ENCODE assay signal across 21 cellular contexts in the genomic region with DNA sequence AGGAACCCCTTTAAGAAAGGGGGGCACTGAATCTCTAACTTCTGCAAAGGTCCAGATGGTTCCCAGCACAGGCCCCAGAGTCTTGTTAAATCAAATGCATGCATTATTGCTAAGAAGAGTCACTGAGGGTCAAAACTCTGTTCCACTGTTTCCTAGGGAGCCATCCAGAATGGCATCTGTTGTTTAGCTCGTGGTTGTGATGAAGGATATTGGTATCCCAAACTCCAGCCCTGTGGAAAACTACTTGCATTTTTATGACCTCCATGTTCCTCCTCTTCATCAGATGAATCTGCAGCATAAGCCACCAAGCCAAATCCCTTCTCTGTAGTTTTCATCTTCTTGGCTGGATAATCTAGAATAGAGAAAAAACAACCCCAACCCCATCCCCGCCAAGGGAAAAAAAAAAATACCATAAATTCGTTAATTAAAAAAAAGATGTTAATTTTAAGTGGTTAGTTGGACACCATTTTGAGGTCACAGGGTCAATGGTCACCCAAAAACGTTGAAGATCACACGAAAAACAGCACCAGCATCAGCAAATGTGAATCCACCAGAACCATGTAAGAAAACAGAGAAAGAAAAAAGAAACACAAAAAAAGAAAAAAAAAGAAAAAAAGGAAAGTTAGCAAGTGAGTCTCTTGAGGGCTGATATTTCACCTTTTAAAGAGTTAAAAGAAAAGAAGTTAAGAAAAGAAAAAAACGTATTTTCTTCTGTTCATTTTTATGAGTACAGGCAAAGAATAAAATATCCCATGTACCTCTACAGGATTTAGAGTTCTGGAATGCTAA. TPM values are rescaled to one million over a fixed set of nuclear protein-coding genes. Genes with fewer than 3 reads are reported as not detected.
A peak's percentile ranks its signal among the peaks of the same experiment; 100 is the strongest.
DNase-seq lines count a peak whose midpoint lies in the region; ATAC-seq, FAIRE-seq and TF ChIP-seq lines count a peak whose summit lies in the region.
"Had no signal": no experiment of that assay in that cellular context is flagged by ENCODE, and none has a peak within 500 bp of the region (broad histone marks: within the 10 kb centered on the region; RNA-seq: fewer than 3 reads in every experiment).

No MANE protein-coding gene starts in this region.

- H3K36me3 ChIP-seq in HepG2 (replicated peaks in 1 of 2; ENCODE audit: control insufficient read depth in 1 of 2, insufficient read depth in 2 of 2, low read length in 2 of 2) = peaks cover 19 to 58% of the 10 kb centered on the region in 2 experiments
- peaks cover 14 to 74% (median 39%) of the 10 kb centered on the region in 4 donors for H3K36me3 ChIP-seq in right lobe of liver
- H3K36me3 ChIP-seq in OCI-LY7 (ENCODE audit: insufficient read depth, low read length) = peaks cover 94% of the 10 kb centered on the region
- H3K36me3 ChIP-seq in esophagus muscularis mucosa = peaks cover 55 to 77% (median 76%) of the 10 kb centered on the region in 4 donors
- peaks cover 54 to 68% of the 10 kb centered on the region in 2 donors for H3K36me3 ChIP-seq in ascending aorta

- ATAC-seq in HepG2 = no peak
- ATAC-seq in right lobe of liver = no peak
- ATAC-seq in GM18502 (IDR thresholded peaks at IDR 0.05; ENCODE audit: poor library complexity, unreplicated experiment) = no peak
- ATAC-seq in HG02571 (IDR thresholded peaks at IDR 0.05; ENCODE audit: unreplicated experiment) = no peak

- WGBS in HepG2 (ENCODE audit: low lambda C conversion rate) = 89% methylated on average over 6 of the region's 6 CpGs
- WGBS in right lobe of liver (ENCODE audit: insufficient coverage, low coverage, low lambda C conversion rate, missing lambda C conversion rate) = 66% methylated on average over 6 of the region's 6 CpGs
- WGBS in esophagus muscularis mucosa = 74% methylated on average over 6 of the region's 6 CpGs

- intact Hi-C loops in HepG2 (cut with micrococcal nuclease; ENCODE audit: unreplicated experiment) (no loop called here), right lobe of liver (cut with DNase I) (no loop called here), OCI-LY7 (cut with micrococcal nuclease; ENCODE audit: unreplicated experiment) (no loop called here), esophagus muscularis mucosa (cut with DNase I) (loop anchor here (10.0 kb wide), 1 partner anchor 49 kb away; no protein-coding TSS in a partner anchor), ascending aorta (cut with DNase I) (no loop called here)

- CTCF ChIA-PET in HepG2 (lab: Yijun Ruan, JAX; ENCODE audit: low intra/inter-chr PET ratio, low total read pairs) (no interaction called here), OCI-LY7 (lab: Charles Lee; ENCODE audit: unreplicated experiment) (no interaction called here)

- BruUV-seq in HepG2 (replicated peaks; lab: Mats Ljungman, UMichigan) (TSS peak; percentile 9), OCI-LY7 (replicated peaks; lab: Mats Ljungman, UMichigan) (no TSS peak)

- H3K4me1 ChIP-seq in HepG2 (ENCODE audit: insufficient read depth, low read length) (peaks cover 21% of the 10 kb centered on the region), right lobe of liver (peaks cover 0 to 8% (median 0%) of the 10 kb centered on the region in 4 donors), OCI-LY7 (ENCODE audit: insufficient read depth, low read length, poor library complexity, severe bottlenecking) (peaks cover 23% of the 10 kb centered on the region), esophagus muscularis mucosa (peaks cover 19 to 34% (median 22%) of the 10 kb centered on the region in 4 donors), ascending aorta (peaks cover 3 to 14% of the 10 kb centered on the region in 2 donors)

- H3K27me3 ChIP-seq in HepG2 (ENCODE audit: control insufficient read depth in 1 of 2, insufficient read depth in 2 of 2, low read length in 2 of 2) = no peaks in the 10 kb centered on the region
- no peaks in the 10 kb centered on the region for H3K27me3 ChIP-seq in right lobe of liver
- H3K27me3 ChIP-seq in esophagus muscularis mucosa = no peaks in the 10 kb centered on the region
- H3K27me3 ChIP-seq in ascending aorta = no peaks in the 10 kb centered on the region
- H3K27me3 ChIP-seq: hepatocyte had no signal

- TF ChIP-seq EP300 in HepG2 (IDR thresholded peaks at IDR 0.05; ENCODE audit: low read depth in 2 of 2, low read length in 2 of 2) = no peak
- TF ChIP-seq EP300 in HepG2 (CRISPR knock-in tag; IDR thresholded peaks at IDR 0.05; ENCODE audit: borderline replicate concordance) = no peak
- no peak for TF ChIP-seq EP300 in esophagus muscularis mucosa (IDR thresholded peaks at IDR 0.05)

- POLR2A ChIA-PET in HepG2 (lab: Yijun Ruan, JAX) (no interaction called here), OCI-LY7 (lab: Charles Lee) (interaction anchor here (0.6 kb wide), 1 partner anchor 274 kb away, joined by 5 read pairs; no protein-coding TSS in a partner anchor)

- DNase-seq in HepG2 (ENCODE audit: low spot score) = no peak
- no peak for DNase-seq in right lobe of liver
- DNase-seq in OCI-LY7 (ENCODE audit: low spot score) = no peak
- DNase-seq in esophagus muscularis mucosa (ENCODE audit: extremely low spot score) = no peak
- DNase-seq in activated effector memory CD4-positive, alpha-beta T cell treated with Interleukin-2 at 50 U/mL for 16 hours = no peak
- DNase-seq in ascending aorta (ENCODE audit: low spot score in 2 of 2) = no peak
- DNase-seq: activated CD4-positive, alpha-beta T cell treated with anti-CD3 and anti-CD28 coated beads, Interleukin-2, amount 10 ng/mL, durations not matched to agents 7 days and 5 days; anterior cingulate cortex; MV-4-11; NCI-H2081; NCI-H510A treated with DMSO at 0.1 percent for 48 hours; retina; SIG-M5 had no signal

- H3K79me2 ChIP-seq in HepG2 (ENCODE audit: insufficient read depth, low read length) (peaks cover 13% of the 10 kb centered on the region), OCI-LY7 (ENCODE audit: insufficient read depth, low read depth, low read length) (peaks cover 12% of the 10 kb centered on the region; the same call in 1 of the 2 replicates)

- TF ChIP-seq CTCF in HepG2 (CRISPR knock-in tag; IDR thresholded peaks at IDR 0.05) (no peak), right lobe of liver (IDR thresholded peaks at IDR 0.05) (no peak), OCI-LY7 (conservative IDR thresholded peaks at IDR 0.05; ENCODE audit: low read length) (no peak), esophagus muscularis mucosa (IDR thresholded peaks at IDR 0.05) (no peak), ascending aorta (IDR thresholded peaks at IDR 0.05) (no peak)

- in situ Hi-C loops in HepG2 (cut with HindIII; ENCODE audit: extremely low pct_ligation_motif_present, low pct_unique_long_range_greater_than_20kb) = no loop called here

- no peak overlapping the region for H3K4me3 ChIP-seq in HepG2 (replicated peaks in 1 of 3; ENCODE audit: insufficient read depth in 1 of 3, low read depth in 2 of 3, low read length in 3 of 3)
- no peak overlapping the region for H3K4me3 ChIP-seq in right lobe of liver
- H3K4me3 ChIP-seq in OCI-LY7 (ENCODE audit: low read depth, low read length, poor library complexity, severe bottlenecking) = no peak overlapping the region
- H3K4me3 ChIP-seq in esophagus muscularis mucosa = no peak overlapping the region
- H3K4me3 ChIP-seq in ascending aorta = no peak overlapping the region
- H3K4me3 ChIP-seq: HAP-1, hepatocyte had no signal

- TF ChIP-seq POLR2A in HepG2 (IDR thresholded peaks at IDR 0.05; ENCODE audit: insufficient read depth in 1 of 2, low read depth in 2 of 2, low read length in 2 of 2) (no peak), right lobe of liver (IDR thresholded peaks at IDR 0.05) (no peak), esophagus muscularis mucosa (IDR thresholded peaks at IDR 0.05; ENCODE audit: low read depth) (no peak)

- H3K27ac ChIP-seq in HepG2 (ENCODE audit: extremely low read length, insufficient read depth, low read length) (no peak overlapping the region), right lobe of liver (no peak overlapping the region), OCI-LY7 (ENCODE audit: low read depth, low read length, poor library complexity, severe bottlenecking) (peak overlapping the region; percentile 17), esophagus muscularis mucosa (replicated peaks in 1 of 4) (peak overlapping the region in 3 of 4 donors; percentile 6 to 52 (median 22)), ascending aorta (peak overlapping the region in 1 of 2 donors; percentile 7)
- H3K27ac ChIP-seq: hepatocyte had no signal

- H3K9me2 ChIP-seq in OCI-LY7 (ENCODE audit: insufficient read depth, low read length) = no peaks in the 10 kb centered on the region

- H3K9me3 ChIP-seq in HepG2 (ENCODE audit: low read length) (no peaks in the 10 kb centered on the region), right lobe of liver (no peaks in the 10 kb centered on the region), OCI-LY7 (ENCODE audit: low read length) (no peaks in the 10 kb centered on the region), esophagus muscularis mucosa (no peaks in the 10 kb centered on the region), ascending aorta (no peaks in the 10 kb centered on the region)
- H3K9me3 ChIP-seq: HAP-1 had no signal

- H4K20me1 ChIP-seq in HepG2 (ENCODE audit: insufficient read depth, low read length) = no peaks in the 10 kb centered on the region
- H4K20me1 ChIP-seq in OCI-LY7 (ENCODE audit: insufficient read depth, low read length) = no peaks in the 10 kb centered on the region

- H3K4me2 ChIP-seq in HepG2 (ENCODE audit: low read depth, low read length) (no peak overlapping the region), OCI-LY7 (ENCODE audit: low read length) (no peak overlapping the region)
- H3K4me2 ChIP-seq: hepatocyte had no signal

- H2AFZ ChIP-seq in HepG2 (ENCODE audit: low read length) (no peak overlapping the region), OCI-LY7 (ENCODE audit: low read length) (no peak overlapping the region)
- H2AFZ ChIP-seq: hepatocyte had no signal

- H3K9ac ChIP-seq in HepG2 (ENCODE audit: insufficient read depth, low read depth, low read length) = no peak overlapping the region

- FAIRE-seq in HepG2 (lab: Jason Lieb, UNC) = no peak

- no peak for TF ChIP-seq RAD21 in HepG2 (CRISPR knock-in tag; IDR thresholded peaks at IDR 0.05)

RNA-seq across cellular contexts. Expression of gene RIT1, which starts 3.0 kb away (rescaled TPM):
- 12.2 and 15.9 TPM in 2 replicates for total RNA-seq in HepG2 (2016; rRNA removed; fragmentation: Illumina TruSeq; extraction: Trizol)
- total RNA-seq in HepG2 (2016; cell fraction: cytosol; rRNA removed; fragmentation: Illumina TruSeq; extraction: Trizol; ENCODE audit: low read depth) = 1.8 and 2.7 TPM in 2 replicates
- total RNA-seq in HepG2 (2016; cell fraction: insoluble cytoplasmic fraction; rRNA removed; fragmentation: Illumina TruSeq; extraction: Trizol) = 12.0 and 18.3 TPM in 2 replicates
- 3.7 and 5.0 TPM in 2 replicates for total RNA-seq in HepG2 (2016; cell fraction: membrane; rRNA removed; fragmentation: Illumina TruSeq; extraction: Trizol)
- total RNA-seq in HepG2 (2016; cell fraction: nucleus; rRNA removed; fragmentation: Illumina TruSeq; extraction: Trizol) = 5.1 and 6.9 TPM in 2 replicates
- 29.3 and 32.2 TPM in 2 replicates for polyA plus RNA-seq in HepG2 (2011; rRNA removed)
- 27.0 and 36.8 TPM in 2 replicates for polyA plus RNA-seq in HepG2 (2011; cell fraction: cytosol; rRNA removed)
- polyA plus RNA-seq in HepG2 (2011; cell fraction: nucleus; rRNA removed) = 10.2 and 15.6 TPM in 2 replicates
- polyA plus RNA-seq in HepG2 (2012) = 14.8 and 19.9 TPM in 2 replicates
- polyA plus RNA-seq in HepG2 (2016; cell fraction: cytosol; fragmentation: Illumina TruSeq; extraction: Trizol; ENCODE audit: low read depth) = 1.3 and 1.4 TPM in 2 replicates
- polyA plus RNA-seq in HepG2 (2016; cell fraction: insoluble cytoplasmic fraction; fragmentation: Illumina TruSeq; extraction: Trizol; ENCODE audit: low read depth) = 12.1 and 13.9 TPM in 2 replicates
- polyA plus RNA-seq in HepG2 (2016; cell fraction: membrane; fragmentation: Illumina TruSeq; extraction: Trizol; ENCODE audit: low read depth) = 1.8 and 2.0 TPM in 2 replicates
- polyA plus RNA-seq in HepG2 (2016; cell fraction: nucleus; fragmentation: Illumina TruSeq; extraction: Trizol; ENCODE audit: insufficient read depth, low read depth) = 13.6 and 15.1 TPM in 2 replicates
- polyA minus RNA-seq in HepG2 (2011; rRNA and poly(A)+ RNA removed; ENCODE audit: low replicate concordance) = 23.7 and 26.0 TPM in 2 replicates
- 16.1 and 17.4 TPM in 2 replicates for polyA minus RNA-seq in HepG2 (2011; cell fraction: cytosol; rRNA and poly(A)+ RNA removed)
- 11.6 and 20.5 TPM in 2 replicates for polyA minus RNA-seq in HepG2 (2011; cell fraction: nucleus; rRNA and poly(A)+ RNA removed)
- 10 to 100 TPM in 3 of 6 experiments, 1 to 10 TPM in 3; 4.9 to 28.3 (median 11.3) TPM for total RNA-seq in right lobe of liver
- 15.9 and 17.2 TPM in 2 replicates for total RNA-seq in OCI-LY7 (2014; rRNA removed; shearing (Covaris generic))
- total RNA-seq in OCI-LY7 (2022) = 20.8 and 21.0 TPM in 2 replicates
- total RNA-seq in esophagus muscularis mucosa = 10 to 100 TPM; 23.0 to 36.8 (median 32.3) TPM
- total RNA-seq in ascending aorta = 17.1 TPM

RNA-seq across cellular contexts. Expression of gene KHDC4, which starts 20.1 kb away (rescaled TPM):
- total RNA-seq in HepG2 (2016; rRNA removed; fragmentation: Illumina TruSeq; extraction: Trizol) (15.9 and 33.5 TPM in 2 replicates), right lobe of liver (10 to 100 TPM; 14.1 to 19.0 (median 17.2) TPM), OCI-LY7 (2022) (121 and 127 TPM in 2 replicates), esophagus muscularis mucosa (10 to 100 TPM; 25.8 to 41.5 (median 29.2) TPM), ascending aorta (101 TPM)
- 17.8 and 22.2 TPM in 2 replicates for total RNA-seq in HepG2 (2016; cell fraction: cytosol; rRNA removed; fragmentation: Illumina TruSeq; extraction: Trizol; ENCODE audit: low read depth)
- total RNA-seq in HepG2 (2016; cell fraction: insoluble cytoplasmic fraction; rRNA removed; fragmentation: Illumina TruSeq; extraction: Trizol) = 17.1 and 30.7 TPM in 2 replicates
- total RNA-seq in HepG2 (2016; cell fraction: membrane; rRNA removed; fragmentation: Illumina TruSeq; extraction: Trizol) = 16.0 and 18.2 TPM in 2 replicates
- 51.8 and 57.5 TPM in 2 replicates for total RNA-seq in HepG2 (2016; cell fraction: nucleus; rRNA removed; fragmentation: Illumina TruSeq; extraction: Trizol)
- polyA plus RNA-seq in HepG2 (2011; rRNA removed) = 74.5 and 92.0 TPM in 2 replicates
- polyA plus RNA-seq in HepG2 (2011; cell fraction: cytosol; rRNA removed) = 35.4 and 38.7 TPM in 2 replicates
- 126 and 134 TPM in 2 replicates for polyA plus RNA-seq in HepG2 (2011; cell fraction: nucleus; rRNA removed)
- polyA plus RNA-seq in HepG2 (2012) = 37.2 and 38.4 TPM in 2 replicates
- polyA plus RNA-seq in HepG2 (2016; cell fraction: cytosol; fragmentation: Illumina TruSeq; extraction: Trizol; ENCODE audit: low read depth) = 2.1 and 2.5 TPM in 2 replicates
- 14.7 and 16.3 TPM in 2 replicates for polyA plus RNA-seq in HepG2 (2016; cell fraction: insoluble cytoplasmic fraction; fragmentation: Illumina TruSeq; extraction: Trizol; ENCODE audit: low read depth)
- polyA plus RNA-seq in HepG2 (2016; cell fraction: membrane; fragmentation: Illumina TruSeq; extraction: Trizol; ENCODE audit: low read depth) = 4.2 and 4.7 TPM in 2 replicates
- polyA plus RNA-seq in HepG2 (2016; cell fraction: nucleus; fragmentation: Illumina TruSeq; extraction: Trizol; ENCODE audit: insufficient read depth, low read depth) = 113 and 121 TPM in 2 replicates
- 83.9 and 155 TPM in 2 replicates for polyA minus RNA-seq in HepG2 (2011; rRNA and poly(A)+ RNA removed; ENCODE audit: low replicate concordance)
- polyA minus RNA-seq in HepG2 (2011; cell fraction: cytosol; rRNA and poly(A)+ RNA removed) = 19.6 and 24.9 TPM in 2 replicates
- 113 and 148 TPM in 2 replicates for polyA minus RNA-seq in HepG2 (2011; cell fraction: nucleus; rRNA and poly(A)+ RNA removed)
- 84.6 and 88.9 TPM in 2 replicates for total RNA-seq in OCI-LY7 (2014; rRNA removed; shearing (Covaris generic))

RNA-seq across cellular contexts. Expression of gene RXFP4, which starts 27.3 kb away (rescaled TPM):
- total RNA-seq in HepG2 (2016; rRNA removed; fragmentation: Illumina TruSeq; extraction: Trizol) (0.38 TPM in 1 of 2 replicates, not detected in the other), right lobe of liver (not detected), OCI-LY7 (2022) (0.34 TPM in 1 of 2 replicates, not detected in the other), esophagus muscularis mucosa (not detected), ascending aorta (not detected)
- total RNA-seq in HepG2 (2016; cell fraction: cytosol; rRNA removed; fragmentation: Illumina TruSeq; extraction: Trizol; ENCODE audit: low read depth) = not detected in 2 replicates
- 0.25 and 0.28 TPM in 2 replicates for total RNA-seq in HepG2 (2016; cell fraction: insoluble cytoplasmic fraction; rRNA removed; fragmentation: Illumina TruSeq; extraction: Trizol)
- not detected in 2 replicates for total RNA-seq in HepG2 (2016; cell fraction: membrane; rRNA removed; fragmentation: Illumina TruSeq; extraction: Trizol)
- 0.31 TPM in 1 of 2 replicates, not detected in the other for total RNA-seq in HepG2 (2016; cell fraction: nucleus; rRNA removed; fragmentation: Illumina TruSeq; extraction: Trizol)
- polyA plus RNA-seq in HepG2 (2011; rRNA removed) = 1.4 and 1.9 TPM in 2 replicates
- polyA plus RNA-seq in HepG2 (2011; cell fraction: cytosol; rRNA removed) = 1.3 and 2.1 TPM in 2 replicates
- polyA plus RNA-seq in HepG2 (2011; cell fraction: nucleus; rRNA removed) = 0.42 and 0.48 TPM in 2 replicates
- 0.48 and 0.72 TPM in 2 replicates for polyA plus RNA-seq in HepG2 (2012)
- polyA plus RNA-seq in HepG2 (2016; cell fraction: cytosol; fragmentation: Illumina TruSeq; extraction: Trizol; ENCODE audit: low read depth) = 0.08 TPM in 1 of 2 replicates, not detected in the other
- polyA plus RNA-seq in HepG2 (2016; cell fraction: insoluble cytoplasmic fraction; fragmentation: Illumina TruSeq; extraction: Trizol; ENCODE audit: low read depth) = not detected in 2 replicates
- polyA plus RNA-seq in HepG2 (2016; cell fraction: membrane; fragmentation: Illumina TruSeq; extraction: Trizol; ENCODE audit: low read depth) = not detected in 2 replicates
- polyA plus RNA-seq in HepG2 (2016; cell fraction: nucleus; fragmentation: Illumina TruSeq; extraction: Trizol; ENCODE audit: insufficient read depth, low read depth) = 0.64 and 0.79 TPM in 2 replicates
- polyA minus RNA-seq in HepG2 (2011; rRNA and poly(A)+ RNA removed; ENCODE audit: low replicate concordance) = 1.4 and 2.7 TPM in 2 replicates
- polyA minus RNA-seq in HepG2 (2011; cell fraction: cytosol; rRNA and poly(A)+ RNA removed) = 0.49 TPM in 1 of 2 replicates, not detected in the other
- polyA minus RNA-seq in HepG2 (2011; cell fraction: nucleus; rRNA and poly(A)+ RNA removed) = 0.39 and 1.1 TPM in 2 replicates
- 3.0 TPM in 1 of 2 replicates, not detected in the other for total RNA-seq in OCI-LY7 (2014; rRNA removed; shearing (Covaris generic))
- total RNA-seq: activated CD4-positive, alpha-beta T cell treated with anti-CD3 and anti-CD28 coated beads, Interleukin-2, amount 10 ng/mL, durations not matched to agents 7 days and 5 days; B cell; kidney epithelial cell; mesothelial cell of epicardium; subcutaneous adipose tissue had no signal
- polyA plus RNA-seq: hepatocyte had no signal

RNA-seq across cellular contexts. Expression of gene SYT11, which starts 54.8 kb away (rescaled TPM):
- total RNA-seq in HepG2 (2016; rRNA removed; fragmentation: Illumina TruSeq; extraction: Trizol) (0.08 and 0.22 TPM in 2 replicates), right lobe of liver (1 to 10 TPM in 1 of 6 experiments, under 1 TPM in 5; 0.46 to 1.5 (median 0.73) TPM), OCI-LY7 (2022) (56.8 and 60.8 TPM in 2 replicates), esophagus muscularis mucosa (10 to 100 TPM in 3 of 4 donors, 1 to 10 TPM in 1; 8.3 to 25.2 (median 20.3) TPM), ascending aorta (17.7 TPM)
- total RNA-seq in HepG2 (2016; cell fraction: cytosol; rRNA removed; fragmentation: Illumina TruSeq; extraction: Trizol; ENCODE audit: low read depth) = not detected in 2 replicates
- total RNA-seq in HepG2 (2016; cell fraction: insoluble cytoplasmic fraction; rRNA removed; fragmentation: Illumina TruSeq; extraction: Trizol) = 0.06 and 0.13 TPM in 2 replicates
- total RNA-seq in HepG2 (2016; cell fraction: membrane; rRNA removed; fragmentation: Illumina TruSeq; extraction: Trizol) = 0.03 and 0.09 TPM in 2 replicates
- total RNA-seq in HepG2 (2016; cell fraction: nucleus; rRNA removed; fragmentation: Illumina TruSeq; extraction: Trizol) = 0.22 and 0.25 TPM in 2 replicates
- 0.59 and 0.64 TPM in 2 replicates for polyA plus RNA-seq in HepG2 (2011; rRNA removed)
- polyA plus RNA-seq in HepG2 (2011; cell fraction: cytosol; rRNA removed) = 0.35 and 0.59 TPM in 2 replicates
- polyA plus RNA-seq in HepG2 (2011; cell fraction: nucleus; rRNA removed) = 0.26 and 0.29 TPM in 2 replicates
- polyA plus RNA-seq in HepG2 (2012) = 0.64 and 1.0 TPM in 2 replicates
- 0.02 TPM in 1 of 2 replicates, not detected in the other for polyA plus RNA-seq in HepG2 (2016; cell fraction: cytosol; fragmentation: Illumina TruSeq; extraction: Trizol; ENCODE audit: low read depth)
- polyA plus RNA-seq in HepG2 (2016; cell fraction: insoluble cytoplasmic fraction; fragmentation: Illumina TruSeq; extraction: Trizol; ENCODE audit: low read depth) = 0.04 and 0.08 TPM in 2 replicates
- 0.06 TPM in 1 of 2 replicates, not detected in the other for polyA plus RNA-seq in HepG2 (2016; cell fraction: membrane; fragmentation: Illumina TruSeq; extraction: Trizol; ENCODE audit: low read depth)
- polyA plus RNA-seq in HepG2 (2016; cell fraction: nucleus; fragmentation: Illumina TruSeq; extraction: Trizol; ENCODE audit: insufficient read depth, low read depth) = 0.08 and 0.21 TPM in 2 replicates
- polyA minus RNA-seq in HepG2 (2011; rRNA and poly(A)+ RNA removed; ENCODE audit: low replicate concordance) = 0.44 and 1.3 TPM in 2 replicates
- polyA minus RNA-seq in HepG2 (2011; cell fraction: cytosol; rRNA and poly(A)+ RNA removed) = 0.44 and 0.69 TPM in 2 replicates
- polyA minus RNA-seq in HepG2 (2011; cell fraction: nucleus; rRNA and poly(A)+ RNA removed) = 0.39 and 0.75 TPM in 2 replicates
- 41.6 and 41.8 TPM in 2 replicates for total RNA-seq in OCI-LY7 (2014; rRNA removed; shearing (Covaris generic))

RNA-seq across cellular contexts. Expression of gene GON4L, which starts 57.1 kb away (rescaled TPM):
- 15.5 and 19.6 TPM in 2 replicates for total RNA-seq in HepG2 (2016; rRNA removed; fragmentation: Illumina TruSeq; extraction: Trizol)
- total RNA-seq in HepG2 (2016; cell fraction: cytosol; rRNA removed; fragmentation: Illumina TruSeq; extraction: Trizol; ENCODE audit: low read depth) = 60.3 and 77.6 TPM in 2 replicates
- 13.2 and 20.6 TPM in 2 replicates for total RNA-seq in HepG2 (2016; cell fraction: insoluble cytoplasmic fraction; rRNA removed; fragmentation: Illumina TruSeq; extraction: Trizol)
- total RNA-seq in HepG2 (2016; cell fraction: membrane; rRNA removed; fragmentation: Illumina TruSeq; extraction: Trizol) = 21.7 and 23.0 TPM in 2 replicates
- total RNA-seq in HepG2 (2016; cell fraction: nucleus; rRNA removed; fragmentation: Illumina TruSeq; extraction: Trizol) = 39.3 and 40.1 TPM in 2 replicates
- polyA plus RNA-seq in HepG2 (2011; rRNA removed) = 14.6 and 15.0 TPM in 2 replicates
- polyA plus RNA-seq in HepG2 (2011; cell fraction: cytosol; rRNA removed) = 6.9 and 10.0 TPM in 2 replicates
- 30.4 and 31.3 TPM in 2 replicates for polyA plus RNA-seq in HepG2 (2011; cell fraction: nucleus; rRNA removed)
- 13.5 and 13.8 TPM in 2 replicates for polyA plus RNA-seq in HepG2 (2012)
- 2.0 and 2.4 TPM in 2 replicates for polyA plus RNA-seq in HepG2 (2016; cell fraction: cytosol; fragmentation: Illumina TruSeq; extraction: Trizol; ENCODE audit: low read depth)
- polyA plus RNA-seq in HepG2 (2016; cell fraction: insoluble cytoplasmic fraction; fragmentation: Illumina TruSeq; extraction: Trizol; ENCODE audit: low read depth) = 5.8 and 9.2 TPM in 2 replicates
- polyA plus RNA-seq in HepG2 (2016; cell fraction: membrane; fragmentation: Illumina TruSeq; extraction: Trizol; ENCODE audit: low read depth) = 2.8 and 3.0 TPM in 2 replicates
- polyA plus RNA-seq in HepG2 (2016; cell fraction: nucleus; fragmentation: Illumina TruSeq; extraction: Trizol; ENCODE audit: insufficient read depth, low read depth) = 44.7 and 49.8 TPM in 2 replicates
- 35.6 and 65.0 TPM in 2 replicates for polyA minus RNA-seq in HepG2 (2011; rRNA and poly(A)+ RNA removed; ENCODE audit: low replicate concordance)
- polyA minus RNA-seq in HepG2 (2011; cell fraction: cytosol; rRNA and poly(A)+ RNA removed) = 9.4 and 10.1 TPM in 2 replicates
- polyA minus RNA-seq in HepG2 (2011; cell fraction: nucleus; rRNA and poly(A)+ RNA removed) = 48.7 and 51.0 TPM in 2 replicates
- total RNA-seq in right lobe of liver = 10 to 100 TPM; 10.7 to 23.2 (median 20.1) TPM
- 44.9 and 46.0 TPM in 2 replicates for total RNA-seq in OCI-LY7 (2014; rRNA removed; shearing (Covaris generic))
- 78.0 and 80.0 TPM in 2 replicates for total RNA-seq in OCI-LY7 (2022)
- 10 to 100 TPM; 26.5 to 49.8 (median 28.3) TPM for total RNA-seq in esophagus muscularis mucosa
- 19.9 TPM for total RNA-seq in ascending aorta

Comparison
In these comparisons a context has a peak if more than half of its experiments do, and no peak if none do; other contexts are left out.
1. H3K27ac ChIP-seq: peak in OCI-LY7 (single experiment) and esophagus muscularis mucosa (3 of 4); none in HepG2 (single experiment) and right lobe of liver (0 of 3).